36 cellular contexts compared by ENCODE assay signal in genomic region chr12:81123611-81124010, GRCh38. TPM values are rescaled to one million over a fixed set of nuclear protein-coding genes. Genes with fewer than 3 reads are reported as not detected.
"Had no signal": no experiment of that assay in that cellular context is flagged by ENCODE, and none has a peak within 500 bp of the region (broad histone marks: within the 10 kb centered on the region; RNA-seq: fewer than 3 reads in every experiment).

No MANE protein-coding gene starts in this region.

- H3K27me3 ChIP-seq: MG63 had no signal

- H3K9me3 ChIP-seq: MG63 had no signal

- DNase-seq: Karpas-422, Kasumi-1, MG63, MM.1S, MV-4-11, NCI-H1048, NCI-H1092, NCI-H1092 treated with DMSO at 0.1 percent for 48 hours, NCI-H1105, NCI-H1105 treated with DMSO at 0.1 percent for 48 hours, NCI-H1417, NCI-H1417 treated with DMSO at 0.1 percent for 48 hours, NCI-H1436, NCI-H1436 treated with DMSO at 0.1 percent for 48 hours, NCI-H146, NCI-H1694, NCI-H1694 treated with DMSO at 0.1 percent for 48 hours, NCI-H187, NCI-H187 treated with DMSO at 0.1 percent for 48 hours, NCI-H1930, NCI-H2029, NCI-H2029 treated with DMSO at 0.1 percent for 48 hours, NCI-H2081, NCI-H2081 treated with DMSO at 0.1 percent for 48 hours, NCI-H2107, NCI-H2227 treated with DMSO at 0.1 percent for 48 hours, NCI-H226, NCI-H345, NCI-H446, NCI-H446 treated with DMSO at 0.1 percent for 48 hours, NCI-H510A, NCI-H510A treated with DMSO at 0.1 percent for 48 hours, NCI-H524, NCI-H524 treated with DMSO at 0.1 percent for 48 hours, NCI-H526 had no signal

- H3K36me3 ChIP-seq: MG63 had no signal

- H3K4me3 ChIP-seq: MG63 had no signal

RNA-seq across cellular contexts. Expression of gene ACSS3, which starts 45.7 kb away (rescaled TPM):
- total RNA-seq: MCF 10A had no signal
